In genomic region chr1:15196807-15197530, GRCh38 we compare ENCODE assay signal across 1 cellular context.
TF ChIP-seq lines count a peak whose summit lies in the region.

No MANE protein-coding gene starts in this region.

TF ChIP-seq in HCT116, 20 proteins besides CTCF, POLR2A, EP300 and RAD21 (continued from another document):
- TF ChIP-seq ELF1 (IDR thresholded peaks at IDR 0.05; ENCODE audit: borderline replicate concordance, low read depth), result no peak
- TF ChIP-seq JUND (IDR thresholded peaks at IDR 0.05), result no peak
- TF ChIP-seq SP1 (IDR thresholded peaks at IDR 0.05; ENCODE audit: low read depth), result no peak
- TF ChIP-seq ZNF274 (IDR thresholded peaks at IDR 0.05; ENCODE audit: low read depth, low read length), result no peak
